8 cellular contexts compared by ENCODE assay signal in genomic region chr12:51217968-51218606, GRCh38. TPM values are rescaled to one million over a fixed set of nuclear protein-coding genes. Genes with fewer than 3 reads are reported as not detected.
DNase-seq lines count a peak whose midpoint lies in the region; ATAC-seq and TF ChIP-seq lines count a peak whose summit lies in the region.

Gene POU6F1, minus strand, starts transcription at chr12:51218062. Its CDS starts 11,226 bp downstream, at chr12:51206836.

- H3K36me3 Mint-ChIP-seq in Calu3 (ENCODE audit: insufficient read depth, unreplicated experiment) = peaks cover 11% of the 10 kb centered on the region
- peaks cover 0 to 3% (median 0%) of the 10 kb centered on the region in 3 donors for H3K36me3 Mint-ChIP-seq in naive thymus-derived CD8-positive, alpha-beta T cell

- no peaks in the 10 kb centered on the region for H3K9me3 ChIP-seq in HUES6 (ENCODE audit: control insufficient read depth, insufficient read depth, low read depth, low read length)

- H3K4me3 Mint-ChIP-seq in Calu3 (ENCODE audit: low read depth, unreplicated experiment) = peak within 1 kb of the TSS; percentile 69
- peak within 1 kb of the TSS; percentile 90 to 97 (median 92) for H3K4me3 Mint-ChIP-seq in naive thymus-derived CD8-positive, alpha-beta T cell

- H3K27me3 ChIP-seq in HUES6 (ENCODE audit: control insufficient read depth, insufficient read depth, low read length) = no peaks in the 10 kb centered on the region

- peak within 1 kb of the TSS; percentile 62 for H3K4me3 ChIP-seq in HUES6 (ENCODE audit: low read depth, low read length)
- peak within 1 kb of the TSS; percentile 73 for H3K4me3 ChIP-seq in fibroblast of mammary gland (ENCODE audit: control insufficient read depth, low read depth, low read length)

- peak within 1 kb of the TSS; percentile 80 for H3K9ac ChIP-seq in HUES6 (ENCODE audit: low read length)

- CTCF ChIA-PET in Calu3 (lab: Charles Lee) = interaction anchor here (0.6 to 1.4 kb wide), 8 partner anchors 20 to 657 kb away, joined by 3 to 7 read pairs (median 4); partner anchors contain the start of gene DAZAP2

- DNase-seq in Calu3 (peak; percentile 65), fibroblast of mammary gland (ENCODE audit: low read depth) (peak; percentile 72)
- peak; percentile 45 to 54 for DNase-seq in activated T-helper 1 cell treated with anti-CD3 and anti-CD28 coated beads, Interleukin-2, amount 50 U/mL, for 16 hours (ENCODE audit: low read depth in 1 of 2, low spot score in 1 of 2)
- peak; percentile 57 to 85 (median 71) for DNase-seq in naive thymus-derived CD8-positive, alpha-beta T cell
- peak; percentile 37 to 83 (median 66) for DNase-seq in stimulated activated naive CD4-positive, alpha-beta T cell (lab: John Stamatoyannopoulos, UW)

- no peaks in the 10 kb centered on the region for H3K27me3 Mint-ChIP-seq in Calu3 (ENCODE audit: unreplicated experiment)
- H3K27me3 Mint-ChIP-seq in naive thymus-derived CD8-positive, alpha-beta T cell = no peaks in the 10 kb centered on the region

- peaks cover 16% of the 10 kb centered on the region for H3K4me1 Mint-ChIP-seq in Calu3 (ENCODE audit: low read depth, unreplicated experiment)
- H3K4me1 Mint-ChIP-seq in naive thymus-derived CD8-positive, alpha-beta T cell = peaks cover 17 to 23% (median 21%) of the 10 kb centered on the region in 4 donors

- peak; percentile 24 for TF ChIP-seq CTCF in Calu3 (IDR thresholded peaks at IDR 0.05; ENCODE audit: unreplicated experiment)
- TF ChIP-seq CTCF in fibroblast of mammary gland (conservative IDR thresholded peaks at IDR 0.05; ENCODE audit: control insufficient read depth, insufficient read depth, low read depth, low read length) = peak; percentile 40

- BruUV-seq in Calu3 (replicated peaks; lab: Mats Ljungman, UMichigan) = no TSS peak

- intact Hi-C loops in Calu3 (cut with micrococcal nuclease; ENCODE audit: unreplicated experiment) = no loop called here

- H3K27ac ChIP-seq in HUES6 (ENCODE audit: low read depth, low read length) = peak within 1 kb of the TSS; percentile 89

- H3K36me3 ChIP-seq in HUES6 (ENCODE audit: control insufficient read depth, insufficient read depth, low read length) = no peaks in the 10 kb centered on the region

- POLR2A ChIA-PET in naive thymus-derived CD8-positive, alpha-beta T cell (lab: Charles Lee) = interaction anchor here (0.6 to 5.7 kb wide), 31 partner anchors 12 to 1656 kb away, joined by 3 to 204 read pairs (median 4); partner anchors contain the start of genes ATF1, BIN2, COX14 and CSRNP2

- peak within 1 kb of the TSS; percentile 80 for H3K27ac Mint-ChIP-seq in Calu3 (ENCODE audit: unreplicated experiment)
- H3K27ac Mint-ChIP-seq in naive thymus-derived CD8-positive, alpha-beta T cell = peak within 1 kb of the TSS; percentile 93 to 98 (median 97)

- ATAC-seq in GM21360 (IDR thresholded peaks at IDR 0.05; ENCODE audit: unreplicated experiment) = peak; percentile 60
- peak; percentile 77 to 83 for ATAC-seq in naive thymus-derived CD8-positive, alpha-beta T cell

- no peaks in the 10 kb centered on the region for H3K9me3 Mint-ChIP-seq in Calu3 (ENCODE audit: low read depth, unreplicated experiment)
- no peaks in the 10 kb centered on the region for H3K9me3 Mint-ChIP-seq in naive thymus-derived CD8-positive, alpha-beta T cell

- peaks cover 25% of the 10 kb centered on the region for H3K4me1 ChIP-seq in HUES6 (ENCODE audit: control insufficient read depth, insufficient read depth, low read length)

TF ChIP-seq in PFSK-1, 5 proteins besides CTCF, POLR2A, EP300 and RAD21:
- TF ChIP-seq POLR2AphosphoS5 (IDR thresholded peaks at IDR 0.05; ENCODE audit: low read depth, low read length) = no peak; the same call in 1 of the 2 replicates
- TF ChIP-seq SIN3A (IDR thresholded peaks at IDR 0.05; ENCODE audit: borderline replicate concordance, insufficient read depth, low read length) = peak; percentile 89; the same call in 1 of the 2 replicates
- no peak for TF ChIP-seq REST (IDR thresholded peaks at IDR 0.05; ENCODE audit: insufficient read depth in 1 of 2, low read depth in 2 of 2, low read length in 2 of 2)
- no peak for TF ChIP-seq FOXP2 (optimal IDR thresholded peaks at IDR 0.05; ENCODE audit: borderline replicate concordance, extremely low read depth, extremely low read length, insufficient read depth)
- TF ChIP-seq TAF1 (IDR thresholded peaks at IDR 0.05; ENCODE audit: borderline replicate concordance, insufficient read depth, low read length) = peak; percentile 58; the same call in 1 of the 2 replicates

RNA-seq across cellular contexts. Expression of gene POU6F1, which starts in this region (rescaled TPM):
- total RNA-seq in Calu3 (2022) = 2.5 and 4.2 TPM in 2 replicates
- 21.2 TPM for polyA plus RNA-seq in PFSK-1 (2012; ENCODE audit: insufficient read length, low read depth)
- total RNA-seq in naive thymus-derived CD8-positive, alpha-beta T cell = 10 to 100 TPM; 46.2 to 49.7 TPM
- 1 to 10 TPM in 2 of 3 donors, under 1 TPM in 1; 0.62 to 1.8 (median 1.7) TPM for polyA plus RNA-seq in naive thymus-derived CD8-positive, alpha-beta T cell

Comparison
In these comparisons a context has a peak if more than half of its experiments do, and no peak if none do; other contexts are left out.
1. Peak in every context shown above with its lines: DNase-seq, ATAC-seq, H3K4me3 ChIP-seq and H3K27ac ChIP-seq.